ENCODE assay signal across 14 cellular contexts in the genomic region with DNA sequence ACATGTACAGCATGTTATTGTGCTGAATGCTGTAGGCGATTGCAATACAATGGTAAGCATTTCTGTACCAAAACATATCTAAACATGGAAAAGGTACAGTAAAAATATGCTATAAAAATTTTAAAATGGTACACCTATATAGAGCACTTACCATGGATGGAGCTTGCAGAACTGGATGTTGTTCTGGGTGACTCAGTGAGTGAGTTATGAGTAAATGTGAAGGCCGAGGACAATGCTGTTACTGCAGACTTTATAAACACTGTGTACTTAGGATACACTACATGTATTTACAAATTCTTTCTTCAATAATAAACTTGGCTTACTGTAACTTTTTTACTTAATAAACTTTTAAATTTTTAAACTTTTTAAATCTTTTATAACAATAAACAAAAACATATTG.
"Had no signal": no experiment of that assay in that cellular context is flagged by ENCODE, and none has a peak within 500 bp of the region (broad histone marks: within the 10 kb centered on the region; RNA-seq: fewer than 3 reads in every experiment).

No MANE protein-coding gene starts in this region.

- H3K36me3 ChIP-seq: colonic mucosa, tibial nerve, vagina had no signal

- ATAC-seq: natural killer cell treated with Interleukin-12 subunit alpha and Interleukin-12 subunit beta and Interleukin-15 and Interleukin-18, amount 100 ng/mL, for 72 hours; right cardiac atrium; stimulated activated effector memory CD8-positive, alpha-beta T cell treated with anti-CD3 and anti-CD28 coated beads, Interleukin-12 subunit alpha, Interleukin-12 subunit beta, amount 100 ng/mL, for 72 hours; T-helper 17 cell had no signal

- H3K4me1 ChIP-seq: colonic mucosa, tibial nerve had no signal

- H3K4me3 ChIP-seq: colonic mucosa, smooth muscle cell, tibial nerve, vagina had no signal

- H3K27me3 ChIP-seq: colonic mucosa, tibial nerve, vagina had no signal

- DNase-seq: activated CD4-positive, alpha-beta T cell treated with anti-CD3 and anti-CD28 coated beads, Interleukin-2, amount 50 U/mL, for 1 hour; activated gamma-delta T cell; anterior cingulate cortex; colonic mucosa; effector CD8-positive, alpha-beta T cell; immature natural killer cell; nucleus accumbens; right cardiac atrium; T-helper 17 cell had no signal

- H3K4me2 ChIP-seq: smooth muscle cell had no signal

- H3K27ac ChIP-seq: colonic mucosa, tibial nerve, vagina had no signal

- H3K9me3 ChIP-seq: colonic mucosa, tibial nerve, vagina had no signal
